Comparison of ENCODE assay signal across 20 cellular contexts in the genomic region with DNA sequence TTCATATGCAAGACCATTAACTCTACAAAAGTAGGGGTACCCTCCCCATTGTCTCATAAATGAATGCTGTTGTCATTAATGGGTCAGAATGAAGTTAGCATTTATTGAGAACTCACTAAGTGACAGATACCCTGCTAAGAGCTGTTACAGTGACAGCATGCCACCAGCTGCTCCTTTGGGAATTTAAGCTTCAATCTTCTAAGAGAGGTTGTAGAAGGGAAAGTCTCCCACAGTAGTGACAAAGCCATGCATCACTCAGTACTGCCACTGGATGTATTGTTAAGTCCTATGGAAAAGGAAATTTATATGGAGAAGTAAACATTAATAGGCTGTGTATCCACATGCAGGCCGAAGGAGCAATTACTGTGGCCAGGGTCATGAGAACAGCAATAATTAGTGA.
"Had no signal": no experiment of that assay in that cellular context is flagged by ENCODE, and none has a peak within 500 bp of the region (broad histone marks: within the 10 kb centered on the region; RNA-seq: fewer than 3 reads in every experiment).

No MANE protein-coding gene starts in this region.

- ATAC-seq: activated T-cell treated with anti-CD3 and anti-CD28 coated beads, Interleukin-2, amount 50 U/mL, for 4 hours; effector memory CD8-positive, alpha-beta T cell; left colon; lower lobe of right lung; natural killer cell treated with Interleukin-12 subunit alpha and Interleukin-12 subunit beta and Interleukin-15 and Interleukin-18, amount 100 ng/mL, for 72 hours had no signal

- H3K27ac ChIP-seq: lower lobe of right lung, thyroid gland had no signal

- H3K4me3 Mint-ChIP-seq: activated naive CD4-positive, alpha-beta T cell treated with anti-CD3 and anti-CD28 coated beads for 36 hours; activated T-cell treated with anti-CD3 and anti-CD28 coated beads, Interleukin-2, amount 50 U/mL, for 4 hours; brain; effector memory CD8-positive, alpha-beta T cell; mesothelial cell of epicardium; natural killer cell treated with Interleukin-12 subunit alpha and Interleukin-12 subunit beta and Interleukin-15 and Interleukin-18, amount 100 ng/mL, for 72 hours had no signal

- H3K27ac Mint-ChIP-seq: activated naive CD4-positive, alpha-beta T cell treated with anti-CD3 and anti-CD28 coated beads for 36 hours; effector memory CD8-positive, alpha-beta T cell; mesothelial cell of epicardium; natural killer cell treated with Interleukin-12 subunit alpha and Interleukin-12 subunit beta and Interleukin-15 and Interleukin-18, amount 100 ng/mL, for 72 hours had no signal

- H3K27me3 ChIP-seq: hepatocyte, thyroid gland had no signal

- H3K4me2 ChIP-seq: hepatocyte had no signal

- H3K4me1 Mint-ChIP-seq: mesothelial cell of epicardium had no signal

- H3K36me3 ChIP-seq: lower lobe of right lung, thyroid gland had no signal

- H2AFZ ChIP-seq: hepatocyte had no signal

- DNase-seq: activated CD4-positive, alpha-beta T cell treated with anti-CD3 and anti-CD28 coated beads, Interleukin-2, amount 50 U/mL, for 1 hour; activated CD4-positive, CD25-positive, alpha-beta regulatory T cell treated with anti-CD3 and anti-CD28 coated beads, Interleukin-2, amount 50 U/mL, for 72 hours; activated CD8-positive, alpha-beta memory T cell treated with anti-CD3 and anti-CD28 coated beads, Interleukin-2, amount 50 U/mL, for 4 hours; activated naive CD4-positive, alpha-beta T cell treated with anti-CD3 and anti-CD28 coated beads for 36 hours; activated T-cell treated with anti-CD3 and anti-CD28 coated beads, Interleukin-2, amount 50 U/mL, for 4 hours; anterior cingulate cortex; caudate nucleus; effector memory CD8-positive, alpha-beta T cell; islet precursor cell; left colon; lower lobe of right lung; nucleus accumbens; stimulated activated CD4-positive, alpha-beta T cell treated with anti-CD3 and anti-CD28 coated beads, Interleukin-2, amount 100 ng/mL, for 24 hours; stimulated activated naive CD4-positive, alpha-beta T cell treated with Interleukin-2 at 50 U/mL for 16 hours; T-helper 9 cell; thyroid gland had no signal

- H3K4me3 ChIP-seq: hepatocyte, lower lobe of right lung, thyroid gland had no signal

- H3K4me1 ChIP-seq: lower lobe of right lung, thyroid gland had no signal

- H3K36me3 Mint-ChIP-seq: brain; mesothelial cell of epicardium; natural killer cell treated with Interleukin-12 subunit alpha and Interleukin-12 subunit beta and Interleukin-15 and Interleukin-18, amount 100 ng/mL, for 72 hours had no signal

- H3K79me2 ChIP-seq: hepatocyte had no signal

- H3K27me3 Mint-ChIP-seq: brain; effector memory CD8-positive, alpha-beta T cell; natural killer cell treated with Interleukin-12 subunit alpha and Interleukin-12 subunit beta and Interleukin-15 and Interleukin-18, amount 100 ng/mL, for 72 hours had no signal

- H3K9me3 ChIP-seq: lower lobe of right lung, thyroid gland had no signal
